Comparison of ENCODE assay signal across 4 cellular contexts in genomic region chr9:137014166-137014565, GRCh38. TPM values are rescaled to one million over a fixed set of nuclear protein-coding genes. Genes with fewer than 3 reads are reported as not detected.
"Had no signal": no experiment of that assay in that cellular context is flagged by ENCODE, and none has a peak within 500 bp of the region (broad histone marks: within the 10 kb centered on the region; RNA-seq: fewer than 3 reads in every experiment).

No MANE protein-coding gene starts in this region.

- ATAC-seq: GM12878 had no signal

- DNase-seq: GDM1, GF-D8 had no signal

- H3K4me3 ChIP-seq: GM12878 had no signal

RNA-seq across cellular contexts. Expression of gene FUT7, which starts 17.7 kb away (rescaled TPM):
- total RNA-seq: G401 had no signal

RNA-seq across cellular contexts. Expression of gene CLIC3, which starts 17.8 kb away (rescaled TPM):
- total RNA-seq: GM12878 had no signal

RNA-seq across cellular contexts. Expression of gene LCNL1, which starts 31.4 kb away (rescaled TPM):
- total RNA-seq: G401, GM12878 had no signal
- polyA plus RNA-seq: GM12878 had no signal
